Comparison of ENCODE assay signal across 16 cellular contexts in genomic region chr9:14723301-14723700, GRCh38. TPM values are rescaled to one million over a fixed set of nuclear protein-coding genes. Genes with fewer than 3 reads are reported as not detected.
A peak's percentile ranks its signal among the peaks of the same experiment; 100 is the strongest.
DNase-seq lines count a peak whose midpoint lies in the region; TF ChIP-seq lines count a peak whose summit lies in the region.
"Had no signal": no experiment of that assay in that cellular context is flagged by ENCODE, and none has a peak within 500 bp of the region (broad histone marks: within the 10 kb centered on the region; RNA-seq: fewer than 3 reads in every experiment).

No MANE protein-coding gene starts in this region.

- H3K4me1 Mint-ChIP-seq in endothelial cell (ENCODE audit: unreplicated experiment), result peaks cover 19% of the 10 kb centered on the region
- H3K4me1 Mint-ChIP-seq in neural progenitor cell, result peaks cover 16% of the 10 kb centered on the region
- H3K4me1 Mint-ChIP-seq: CD8-positive, alpha-beta memory T cell had no signal

- H3K4me3 ChIP-seq in HUES6 (ENCODE audit: low read depth, low read length) (peak overlapping the region; percentile 19; the same call in 1 of the 2 replicates), neural progenitor cell (no peak overlapping the region), osteoblast (ENCODE audit: insufficient read depth, low read length) (no peak overlapping the region)

- H3K36me3 ChIP-seq in HUES6 (ENCODE audit: control insufficient read depth, insufficient read depth, low read length), result no peaks in the 10 kb centered on the region; the same call in 1 of the 2 replicates
- H3K36me3 ChIP-seq in neural progenitor cell, result no peaks in the 10 kb centered on the region
- H3K36me3 ChIP-seq in osteoblast (ENCODE audit: insufficient read depth, low read length), result no peaks in the 10 kb centered on the region

- H3K9me3 ChIP-seq in HUES6 (ENCODE audit: control insufficient read depth, insufficient read depth, low read depth, low read length) (no peaks in the 10 kb centered on the region), neural progenitor cell (ENCODE audit: low read depth) (no peaks in the 10 kb centered on the region), osteoblast (ENCODE audit: low read depth, low read length) (no peaks in the 10 kb centered on the region)

- H4K20me1 ChIP-seq in neural progenitor cell (ENCODE audit: low read depth) (peaks cover 6% of the 10 kb centered on the region), osteoblast (ENCODE audit: insufficient read depth, low read length) (no peaks in the 10 kb centered on the region)

- peak overlapping the region; percentile 67 for H3K4me2 ChIP-seq in neural progenitor cell
- no peak overlapping the region for H3K4me2 ChIP-seq in osteoblast (ENCODE audit: insufficient read depth, low read length)

- H3K9ac ChIP-seq in HUES6 (ENCODE audit: low read length), result peak overlapping the region; percentile 46
- no peak overlapping the region for H3K9ac ChIP-seq in neural progenitor cell

- no peak for TF ChIP-seq CTCF in endothelial cell (IDR thresholded peaks at IDR 0.05; ENCODE audit: unreplicated experiment)
- no peak for TF ChIP-seq CTCF in neural progenitor cell (IDR thresholded peaks at IDR 0.05)
- no peak for TF ChIP-seq CTCF in osteoblast (IDR thresholded peaks at IDR 0.05; ENCODE audit: extremely low read depth, low read depth, low read length)

- H3K4me1 ChIP-seq in HUES6 (ENCODE audit: control insufficient read depth, insufficient read depth, low read length), result peaks cover 23% of the 10 kb centered on the region
- peaks cover 17% of the 10 kb centered on the region for H3K4me1 ChIP-seq in neural progenitor cell
- no peaks in the 10 kb centered on the region for H3K4me1 ChIP-seq in osteoblast (ENCODE audit: insufficient read depth, low read length)

- H3K27me3 ChIP-seq in HUES6 (ENCODE audit: control insufficient read depth, insufficient read depth, low read length) (peaks cover 97% of the 10 kb centered on the region), neural progenitor cell (peaks cover 97% of the 10 kb centered on the region), osteoblast (ENCODE audit: insufficient read depth, low read length) (peaks cover 6% of the 10 kb centered on the region)

- no peak overlapping the region for H3K27ac Mint-ChIP-seq in endothelial cell (ENCODE audit: unreplicated experiment)
- no peak overlapping the region for H3K27ac Mint-ChIP-seq in neural progenitor cell
- H3K27ac Mint-ChIP-seq: CD8-positive, alpha-beta memory T cell had no signal

- peaks cover 21% of the 10 kb centered on the region for H3F3A ChIP-seq in neural progenitor cell (ENCODE audit: low read depth)

- no peaks in the 10 kb centered on the region for H3K36me3 Mint-ChIP-seq in endothelial cell (ENCODE audit: low read depth, unreplicated experiment)
- no peaks in the 10 kb centered on the region for H3K36me3 Mint-ChIP-seq in neural progenitor cell
- H3K36me3 Mint-ChIP-seq: CD8-positive, alpha-beta memory T cell had no signal

- no peaks in the 10 kb centered on the region for H3K79me2 ChIP-seq in neural progenitor cell (ENCODE audit: low read depth)
- no peaks in the 10 kb centered on the region for H3K79me2 ChIP-seq in osteoblast (ENCODE audit: insufficient read depth, low read length)

- peak overlapping the region; percentile 22 for H3K4me3 Mint-ChIP-seq in endothelial cell (ENCODE audit: unreplicated experiment)
- H3K4me3 Mint-ChIP-seq in neural progenitor cell, result no peak overlapping the region
- H3K4me3 Mint-ChIP-seq: CD8-positive, alpha-beta memory T cell had no signal

- peak; percentile 25 for DNase-seq in NCI-H69 (lab: John Stamatoyannopoulos, UW)
- DNase-seq in endothelial cell (ENCODE audit: low spot score), result no peak
- DNase-seq in neural progenitor cell (ENCODE audit: low spot score), result peak; percentile 10
- no peak for DNase-seq in osteoblast (ENCODE audit: insufficient read length, low spot score, missing footprints)
- no peak for DNase-seq in head of caudate nucleus
- DNase-seq in ureter (ENCODE audit: low spot score), result no peak
- DNase-seq: C1 segment of cervical spinal cord; CD8-positive, alpha-beta memory T cell; KG1; NCI-H187; NCI-H2171 treated with DMSO at 0.1 percent for 48 hours; NCI-H446; Right ventricle myocardium superior had no signal

- H3K27ac ChIP-seq in HUES6 (ENCODE audit: low read depth, low read length) (peak overlapping the region; percentile 10; the same call in 1 of the 2 replicates), neural progenitor cell (no peak overlapping the region), osteoblast (ENCODE audit: low read depth, low read length) (no peak overlapping the region)

- intact Hi-C loops in head of caudate nucleus (cut with DNase I), result no loop called here

- H3K27me3 Mint-ChIP-seq in endothelial cell (ENCODE audit: unreplicated experiment) (no peaks in the 10 kb centered on the region), neural progenitor cell (ENCODE audit: insufficient read depth, low read depth) (no peaks in the 10 kb centered on the region)

- H3K9me3 Mint-ChIP-seq in endothelial cell (ENCODE audit: unreplicated experiment), result no peaks in the 10 kb centered on the region
- no peaks in the 10 kb centered on the region for H3K9me3 Mint-ChIP-seq in neural progenitor cell
- H3K9me3 Mint-ChIP-seq: CD8-positive, alpha-beta memory T cell had no signal

- H2AFZ ChIP-seq in neural progenitor cell (replicated peaks), result no peak overlapping the region
- no peak overlapping the region for H2AFZ ChIP-seq in osteoblast (ENCODE audit: low read length)

RNA-seq across cellular contexts. Expression of gene CER1, which starts 0.8 kb away (rescaled TPM):
- total RNA-seq in endothelial cell (ENCODE audit: unreplicated experiment) (5.2 TPM), neural progenitor cell (ENCODE audit: low replicate concordance) (0.11 TPM in 1 of 2 replicates, not detected in the other), osteoblast (not detected in 2 replicates), ureter (not detected)
- total RNA-seq: CD8-positive, alpha-beta memory T cell; H4; OCI-LY7; Right ventricle myocardium superior had no signal

RNA-seq across cellular contexts. Expression of gene ZDHHC21, which starts 30.1 kb away (rescaled TPM):
- total RNA-seq in endothelial cell (ENCODE audit: unreplicated experiment), result 16.5 TPM
- 14.4 and 22.5 TPM in 2 replicates for total RNA-seq in neural progenitor cell (ENCODE audit: low replicate concordance)
- total RNA-seq in osteoblast, result 10.1 and 10.6 TPM in 2 replicates
- 21.7 TPM for total RNA-seq in ureter

Comparison
In these comparisons a context has a peak if more than half of its experiments do, and no peak if none do; other contexts are left out.
1. DNase-seq: peak in NCI-H69 (single experiment) and neural progenitor cell (single experiment); none in endothelial cell (single experiment), osteoblast (single experiment), head of caudate nucleus (0 of 42) and ureter (single experiment).